Comparison of ENCODE assay signal across 8 cellular contexts in the genomic region with DNA sequence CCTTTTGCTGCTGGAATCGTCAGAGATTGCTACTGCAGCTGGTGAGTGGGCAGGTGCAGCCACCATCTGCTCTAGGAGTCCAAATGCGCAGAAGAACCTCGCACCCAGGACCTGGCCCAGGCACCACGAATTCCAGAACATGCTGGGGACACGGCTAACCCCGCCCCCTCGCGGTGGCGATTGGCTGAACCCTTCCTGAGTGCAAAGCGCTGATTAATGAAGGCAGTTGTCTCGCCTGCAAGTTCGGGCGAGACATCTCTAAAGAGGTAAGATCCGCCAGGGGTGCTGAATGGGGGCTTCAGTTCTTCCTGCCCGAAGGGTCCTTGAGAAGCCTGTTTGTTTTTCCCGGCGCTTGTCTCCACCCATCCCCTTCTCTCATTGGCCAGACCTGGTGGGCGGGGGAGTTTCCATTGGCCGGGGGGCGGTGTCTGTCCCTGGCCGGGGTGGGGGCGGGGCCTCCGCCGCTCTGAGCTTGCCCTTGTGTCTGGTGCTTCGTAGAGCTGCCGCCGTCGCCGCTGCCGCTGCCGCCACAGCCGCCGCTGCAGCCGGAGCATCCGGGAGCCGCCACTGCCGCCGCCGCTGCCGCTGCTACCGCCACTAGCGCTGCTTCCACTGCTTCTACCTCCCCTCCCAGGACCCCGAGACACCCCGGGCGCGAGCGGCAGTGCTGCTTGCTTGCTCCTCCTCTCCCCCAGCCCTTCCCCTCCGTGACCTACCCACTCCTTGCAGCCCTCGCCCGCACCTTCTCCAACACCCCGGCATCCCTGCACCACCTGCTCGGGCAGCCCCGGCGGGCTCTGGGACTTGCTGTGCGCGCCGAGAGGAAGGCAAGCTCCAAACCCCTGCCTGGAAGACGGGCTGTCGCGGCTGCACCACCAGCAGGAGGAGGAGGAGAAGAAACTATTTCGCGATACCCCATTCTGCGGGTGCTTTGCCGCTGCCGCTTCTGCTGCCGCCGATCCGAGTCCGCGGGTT. TPM values are rescaled to one million over a fixed set of nuclear protein-coding genes. Genes with fewer than 3 reads are reported as not detected.
A peak's percentile ranks its signal among the peaks of the same experiment; 100 is the strongest.
DNase-seq lines count a peak whose midpoint lies in the region; ATAC-seq, FAIRE-seq and TF ChIP-seq lines count a peak whose summit lies in the region.

Gene CADM2 (plus strand): TSS at position 495 of the 975 bp plus-strand sequence.

- H3K27me3 ChIP-seq in astrocyte (ENCODE audit: insufficient read depth, low read length) = peaks cover 29% of the 10 kb centered on the region
- H3K27me3 ChIP-seq in right atrium auricular region = peaks cover 0 to 4% of the 10 kb centered on the region in 2 donors
- peaks cover 0 to 17% (median 8%) of the 10 kb centered on the region in 4 donors for H3K27me3 ChIP-seq in upper lobe of left lung

- H3K4me3 ChIP-seq in HEK293 (ENCODE audit: low read depth, low read length) (peak within 1 kb of the TSS; percentile 65), astrocyte (ENCODE audit: insufficient read depth, low read depth, low read length) (peak within 1 kb of the TSS; percentile 76), right atrium auricular region (peak within 1 kb of the TSS; percentile 65 to 70), upper lobe of left lung (peak within 1 kb of the TSS; percentile 24 to 55 (median 48))

- no peaks in the 10 kb centered on the region for H3K79me2 ChIP-seq in astrocyte (ENCODE audit: insufficient read depth, low read length)

- TF ChIP-seq CTCF in HEK293 (tag by site-specific recombination; IDR thresholded peaks at IDR 0.05) = no peak
- TF ChIP-seq CTCF in astrocyte (IDR thresholded peaks at IDR 0.05; ENCODE audit: insufficient read depth, low read depth, low read length) = no peak
- peak; percentile 16 to 59 for TF ChIP-seq CTCF in right atrium auricular region (IDR thresholded peaks at IDR 0.05)
- peak; percentile 31 for TF ChIP-seq CTCF in progenitor cell of endocrine pancreas (IDR thresholded peaks at IDR 0.05; ENCODE audit: unreplicated experiment)
- peak in 3 of 6 experiments; percentile 4 to 41 (median 26) for TF ChIP-seq CTCF in upper lobe of left lung (IDR thresholded peaks at IDR 0.05)

- H3K9me3 Mint-ChIP-seq in astrocyte (ENCODE audit: unreplicated experiment) (no peaks in the 10 kb centered on the region), progenitor cell of endocrine pancreas (ENCODE audit: low read depth) (no peaks in the 10 kb centered on the region)

- 1 to 2% methylated on average over 37 to 42 of the region's 70 CpGs for WGBS in upper lobe of left lung, 2 donors

- H3K9me3 ChIP-seq in HEK293 (ENCODE audit: control insufficient read depth, insufficient read depth, low read depth, low read length) (no peaks in the 10 kb centered on the region), astrocyte (ENCODE audit: insufficient read depth, low read depth, low read length) (no peaks in the 10 kb centered on the region), right atrium auricular region (no peaks in the 10 kb centered on the region), upper lobe of left lung (no peaks in the 10 kb centered on the region)

- peak within 1 kb of the TSS; percentile 61 for H3K9ac ChIP-seq in astrocyte (ENCODE audit: low read length)

- H4K20me1 ChIP-seq in astrocyte (ENCODE audit: insufficient read depth, low read length) = no peaks in the 10 kb centered on the region

- TF ChIP-seq EP300 in upper lobe of left lung (IDR thresholded peaks at IDR 0.05) = no peak

- peak within 1 kb of the TSS; percentile 96 for H2AFZ ChIP-seq in astrocyte (ENCODE audit: low read depth, low read length)

- peaks cover 15% of the 10 kb centered on the region for H3K4me1 Mint-ChIP-seq in astrocyte (ENCODE audit: low read depth, unreplicated experiment)
- peaks cover 19% of the 10 kb centered on the region for H3K4me1 Mint-ChIP-seq in progenitor cell of endocrine pancreas (ENCODE audit: low read depth)

- no peak for FAIRE-seq in astrocyte (lab: Jason Lieb, UNC)

- no peak within 1 kb of the TSS for H3K27ac Mint-ChIP-seq in astrocyte (ENCODE audit: unreplicated experiment)
- peak within 1 kb of the TSS; percentile 37 for H3K27ac Mint-ChIP-seq in progenitor cell of endocrine pancreas

- POLR2A ChIA-PET in HEK293 (lab: Yijun Ruan, JAX) = no interaction called here

- peak within 1 kb of the TSS; percentile 99 for H3K4me2 ChIP-seq in astrocyte (ENCODE audit: low read length)

- ATAC-seq in upper lobe of left lung (ENCODE audit: low FRiP score in 2 of 2) = peak; percentile 99 to 100

- H3K27ac ChIP-seq in HEK293 (ENCODE audit: extremely low read depth, low read depth, low read length) (no peak within 1 kb of the TSS), astrocyte (ENCODE audit: low read depth, low read length) (no peak within 1 kb of the TSS), right atrium auricular region (peak within 1 kb of the TSS; percentile 70), upper lobe of left lung (no peak within 1 kb of the TSS)

- H3K36me3 Mint-ChIP-seq in astrocyte (ENCODE audit: low read depth, unreplicated experiment) (no peaks in the 10 kb centered on the region), progenitor cell of endocrine pancreas (ENCODE audit: insufficient read depth) (no peaks in the 10 kb centered on the region)

- H3K4me1 ChIP-seq in HEK293 (ENCODE audit: control insufficient read depth, insufficient read depth, low read length) (no peaks in the 10 kb centered on the region), astrocyte (ENCODE audit: insufficient read depth, low read length) (peaks cover 4% of the 10 kb centered on the region), right atrium auricular region (peaks cover 0 to 15% of the 10 kb centered on the region in 2 donors), upper lobe of left lung (peaks cover 10 to 19% (median 15%) of the 10 kb centered on the region in 4 donors)

- H3K4me3 Mint-ChIP-seq in astrocyte (ENCODE audit: unreplicated experiment) (peak within 1 kb of the TSS; percentile 89), progenitor cell of endocrine pancreas (ENCODE audit: low read depth) (peak within 1 kb of the TSS; percentile 77)

- H3K36me3 ChIP-seq in HEK293 (ENCODE audit: control insufficient read depth in 2 of 2, insufficient read depth in 1 of 2, low read length in 2 of 2) (no peaks in the 10 kb centered on the region), astrocyte (ENCODE audit: insufficient read depth, low read length) (no peaks in the 10 kb centered on the region), right atrium auricular region (no peaks in the 10 kb centered on the region), upper lobe of left lung (no peaks in the 10 kb centered on the region)

- H3K27me3 Mint-ChIP-seq in astrocyte (ENCODE audit: low read depth, unreplicated experiment) (peaks cover 11% of the 10 kb centered on the region), progenitor cell of endocrine pancreas (peaks cover 49% of the 10 kb centered on the region)

- peak; percentile 8 for DNase-seq in GM04503 (ENCODE audit: low read depth)
- DNase-seq in MV-4-11 (lab: John Stamatoyannopoulos, UW) = peak; percentile 49
- DNase-seq in T-helper 22 cell (ENCODE audit: low read depth) = peak; percentile 26
- peak; percentile 59 for DNase-seq in astrocyte (ENCODE audit: low read depth)
- peak; percentile 90 for DNase-seq in right atrium auricular region (ENCODE audit: low spot score)
- DNase-seq in progenitor cell of endocrine pancreas (ENCODE audit: low spot score, unreplicated experiment) = peak; percentile 88
- DNase-seq in upper lobe of left lung = peak; percentile 86 to 96

- peak in 1 of 4 donors; percentile 28 for TF ChIP-seq POLR2A in upper lobe of left lung (IDR thresholded peaks at IDR 0.05)

- CTCF ChIA-PET in HEK293 (lab: Yijun Ruan, JAX) = no interaction called here

TF ChIP-seq in HEK293, 187 proteins besides CTCF, POLR2A, EP300 and RAD21 (continues in another document):
- TF ChIP-seq, protein P1, sequence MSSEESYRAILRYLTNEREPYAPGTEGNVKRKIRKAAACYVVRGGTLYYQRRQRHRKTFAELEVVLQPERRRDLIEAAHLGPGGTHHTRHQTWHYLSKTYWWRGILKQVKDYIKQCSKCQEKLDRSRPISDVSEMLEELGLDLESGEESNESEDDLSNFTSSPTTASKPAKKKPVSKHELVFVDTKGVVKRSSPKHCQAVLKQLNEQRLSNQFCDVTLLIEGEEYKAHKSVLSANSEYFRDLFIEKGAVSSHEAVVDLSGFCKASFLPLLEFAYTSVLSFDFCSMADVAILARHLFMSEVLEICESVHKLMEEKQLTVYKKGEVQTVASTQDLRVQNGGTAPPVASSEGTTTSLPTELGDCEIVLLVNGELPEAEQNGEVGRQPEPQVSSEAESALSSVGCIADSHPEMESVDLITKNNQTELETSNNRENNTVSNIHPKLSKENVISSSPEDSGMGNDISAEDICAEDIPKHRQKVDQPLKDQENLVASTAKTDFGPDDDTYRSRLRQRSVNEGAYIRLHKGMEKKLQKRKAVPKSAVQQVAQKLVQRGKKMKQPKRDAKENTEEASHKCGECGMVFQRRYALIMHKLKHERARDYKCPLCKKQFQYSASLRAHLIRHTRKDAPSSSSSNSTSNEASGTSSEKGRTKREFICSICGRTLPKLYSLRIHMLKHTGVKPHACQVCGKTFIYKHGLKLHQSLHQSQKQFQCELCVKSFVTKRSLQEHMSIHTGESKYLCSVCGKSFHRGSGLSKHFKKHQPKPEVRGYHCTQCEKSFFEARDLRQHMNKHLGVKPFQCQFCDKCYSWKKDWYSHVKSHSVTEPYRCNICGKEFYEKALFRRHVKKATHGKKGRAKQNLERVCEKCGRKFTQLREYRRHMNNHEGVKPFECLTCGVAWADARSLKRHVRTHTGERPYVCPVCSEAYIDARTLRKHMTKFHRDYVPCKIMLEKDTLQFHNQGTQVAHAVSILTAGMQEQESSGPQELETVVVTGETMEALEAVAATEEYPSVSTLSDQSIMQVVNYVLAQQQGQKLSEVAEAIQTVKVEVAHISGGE (tag by site-specific recombination; conservative IDR thresholded peaks at IDR 0.05; ENCODE audit: low read depth) = no peak
- TF ChIP-seq GLIS1 (tag by site-specific recombination; IDR thresholded peaks at IDR 0.05) = no peak
- no peak for TF ChIP-seq ZNF37A (tag by site-specific recombination; IDR thresholded peaks at IDR 0.05)
- peak; percentile 50; the same call in 1 of the 2 replicates for TF ChIP-seq SP3 (tag by site-specific recombination; IDR thresholded peaks at IDR 0.05)
- 0 out of 2 replicates have a peak, but pooled peaks have one; percentile 18 for TF ChIP-seq ZNF660 (tag by site-specific recombination; IDR thresholded peaks at IDR 0.05)
- TF ChIP-seq ZNF76 (tag by site-specific recombination; IDR thresholded peaks at IDR 0.05; ENCODE audit: borderline replicate concordance, low read depth) = peak; percentile 46
- TF ChIP-seq ZXDB (tag by site-specific recombination; IDR thresholded peaks at IDR 0.05) = 0 out of 2 replicates have a peak, but pooled peaks have one; percentile 46

RNA-seq across cellular contexts. Expression of gene CADM2, which starts in this region (rescaled TPM):
- total RNA-seq in astrocyte (1.5 and 2.9 TPM in 2 replicates), right atrium auricular region (1 to 10 TPM; 6.5 to 9.5 TPM), progenitor cell of endocrine pancreas (4.4 and 5.8 TPM in 2 replicates), upper lobe of left lung (1 to 10 TPM in 4 of 6 donors, under 1 TPM in 2; under 0.01 to 4.6 (median 1.2) TPM)

Comparison
In these comparisons a context has a peak if more than half of its experiments do, and no peak if none do; other contexts are left out.
1. DNase-seq: peak in every context shown above with its lines; median percentile 91 in upper lobe of left lung; 90 in right atrium auricular region; 88 in progenitor cell of endocrine pancreas; 59 in astrocyte; 49 in MV-4-11; 26 in T-helper 22 cell; 8 in GM04503.
2. H3K27ac ChIP-seq: peak in right atrium auricular region (2 of 2); none in HEK293 (single experiment), astrocyte (single experiment) and upper lobe of left lung (0 of 4).
3. CTCF ChIP-seq: peak in right atrium auricular region (2 of 2) and progenitor cell of endocrine pancreas (single experiment); none in HEK293 (single experiment) and astrocyte (single experiment).
4. Peak in every context shown above with its lines, with median percentiles within 50 percentile points of each other: H3K4me3 ChIP-seq.